In the genomic region with DNA sequence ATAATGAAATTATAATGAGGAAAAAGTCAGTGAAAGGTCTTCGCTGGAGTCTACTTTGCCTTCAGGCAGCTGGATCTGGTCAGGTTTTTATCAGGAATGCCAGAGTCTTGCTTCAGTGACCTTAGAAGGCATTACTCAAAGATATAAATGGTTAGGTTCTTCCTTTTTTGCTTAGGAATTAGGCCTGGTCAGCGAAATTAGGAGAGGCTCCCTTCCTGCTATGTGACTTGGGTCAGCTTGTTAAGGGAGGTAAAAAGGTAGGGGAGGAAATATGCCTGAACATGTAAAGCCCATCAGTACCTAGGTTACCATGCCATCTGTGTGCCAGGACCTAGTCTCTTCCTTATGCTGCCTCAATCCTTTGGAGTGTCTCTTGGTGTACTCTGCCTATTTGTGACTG, we compare ENCODE assay signal across 26 cellular contexts.
"Had no signal": no experiment of that assay in that cellular context is flagged by ENCODE, and none has a peak within 500 bp of the region (broad histone marks: within the 10 kb centered on the region; RNA-seq: fewer than 3 reads in every experiment).

No MANE protein-coding gene starts in this region.

- H3K36me3 Mint-ChIP-seq: activated naive CD8-positive, alpha-beta T cell had no signal

- H3K4me3 ChIP-seq: body of pancreas, esophagus muscularis mucosa, gastrocnemius medialis, heart left ventricle had no signal

- ATAC-seq: activated T-cell treated with anti-CD3 and anti-CD28 coated beads, Interleukin-2, amount 50 U/mL, for 72 hours; body of pancreas; effector memory CD8-positive, alpha-beta T cell; foreskin keratinocyte; gastrocnemius medialis had no signal

- H3K27ac ChIP-seq: body of pancreas, esophagus muscularis mucosa, foreskin keratinocyte, gastrocnemius medialis, heart left ventricle had no signal

- H3K4me1 ChIP-seq: body of pancreas, esophagus muscularis mucosa, foreskin keratinocyte, gastrocnemius medialis, heart left ventricle had no signal

- H3K4me1 Mint-ChIP-seq: activated CD4-positive, alpha-beta memory T cell treated with anti-CD3 and anti-CD28 coated beads, Interleukin-2, amount 10 ng/mL, durations not matched to agents 7 days and 5 days; activated CD4-positive, alpha-beta T cell treated with anti-CD3 and anti-CD28 coated beads, Interleukin-2, amount 10 ng/mL, durations not matched to agents 7 days and 5 days had no signal

- H3K4me3 Mint-ChIP-seq: activated CD4-positive, alpha-beta memory T cell treated with anti-CD3 and anti-CD28 coated beads, Interleukin-2, amount 10 ng/mL, durations not matched to agents 7 days and 5 days; activated CD4-positive, alpha-beta T cell treated with anti-CD3 and anti-CD28 coated beads, Interleukin-2, amount 10 ng/mL, durations not matched to agents 7 days and 5 days; activated naive CD8-positive, alpha-beta T cell; activated T-cell treated with anti-CD3 and anti-CD28 coated beads, Interleukin-2, amount 50 U/mL, for 24 hours; activated T-cell treated with anti-CD3 and anti-CD28 coated beads, Interleukin-2, amount 50 U/mL, for 72 hours; effector memory CD8-positive, alpha-beta T cell had no signal

- H3K36me3 ChIP-seq: esophagus muscularis mucosa, gastrocnemius medialis, heart left ventricle had no signal

- DNase-seq: activated CD4-positive, alpha-beta memory T cell treated with anti-CD3 and anti-CD28 coated beads, Interleukin-2, amount 10 ng/mL, durations not matched to agents 7 days and 5 days; activated CD4-positive, alpha-beta T cell treated with anti-CD3 and anti-CD28 coated beads for 1 hour; activated CD4-positive, alpha-beta T cell treated with anti-CD3 and anti-CD28 coated beads for 4 hours; activated CD4-positive, alpha-beta T cell treated with anti-CD3 and anti-CD28 coated beads, Interleukin-2, amount 10 ng/mL, durations not matched to agents 7 days and 5 days; activated CD4-positive, alpha-beta T cell treated with anti-CD3 and anti-CD28 coated beads, Interleukin-2, amount 50 U/mL, for 4 hours; activated CD8-positive, alpha-beta memory T cell treated with anti-CD3 and anti-CD28 coated beads, Interleukin-2, amount 50 U/mL, for 48 hours; activated gamma-delta T cell treated with Interleukin-2 at 50 U/mL for 16 hours; activated naive CD4-positive, alpha-beta T cell treated with anti-CD3 and anti-CD28 coated beads, Interleukin-2, amount 50 U/mL, for 16 hours; activated naive CD4-positive, alpha-beta T cell treated with Interleukin-2 at 50 U/mL for 16 hours; activated T-cell treated with anti-CD3 and anti-CD28 coated beads for 4 hours; activated T-cell treated with anti-CD3 and anti-CD28 coated beads, Interleukin-2, amount 50 U/mL, for 24 hours; activated T-cell treated with anti-CD3 and anti-CD28 coated beads, Interleukin-2, amount 50 U/mL, for 72 hours; amniotic stem cell; body of pancreas; cortex of kidney; dermis blood vessel endothelial cell; effector CD4-positive, alpha-beta T cell; effector memory CD8-positive, alpha-beta T cell; erythroblast; foreskin keratinocyte; gastrocnemius medialis; glutamatergic neuron; heart left ventricle; T-helper 2 cell had no signal

- H3K9me3 ChIP-seq: body of pancreas, esophagus muscularis mucosa, gastrocnemius medialis, heart left ventricle had no signal

- H3K9me3 Mint-ChIP-seq: activated CD4-positive, alpha-beta memory T cell treated with anti-CD3 and anti-CD28 coated beads, Interleukin-2, amount 10 ng/mL, durations not matched to agents 7 days and 5 days; activated CD4-positive, alpha-beta T cell treated with anti-CD3 and anti-CD28 coated beads, Interleukin-2, amount 10 ng/mL, durations not matched to agents 7 days and 5 days; activated T-cell treated with anti-CD3 and anti-CD28 coated beads, Interleukin-2, amount 50 U/mL, for 24 hours had no signal

- H3K27me3 ChIP-seq: body of pancreas, esophagus muscularis mucosa, foreskin keratinocyte, gastrocnemius medialis, heart left ventricle had no signal

- H3K27ac Mint-ChIP-seq: activated CD4-positive, alpha-beta memory T cell treated with anti-CD3 and anti-CD28 coated beads, Interleukin-2, amount 10 ng/mL, durations not matched to agents 7 days and 5 days; activated CD4-positive, alpha-beta T cell treated with anti-CD3 and anti-CD28 coated beads, Interleukin-2, amount 10 ng/mL, durations not matched to agents 7 days and 5 days; activated naive CD8-positive, alpha-beta T cell; activated T-cell treated with anti-CD3 and anti-CD28 coated beads, Interleukin-2, amount 50 U/mL, for 24 hours; activated T-cell treated with anti-CD3 and anti-CD28 coated beads, Interleukin-2, amount 50 U/mL, for 72 hours; effector memory CD8-positive, alpha-beta T cell had no signal
